ENCODE assay signal across 19 cellular contexts in the genomic region with DNA sequence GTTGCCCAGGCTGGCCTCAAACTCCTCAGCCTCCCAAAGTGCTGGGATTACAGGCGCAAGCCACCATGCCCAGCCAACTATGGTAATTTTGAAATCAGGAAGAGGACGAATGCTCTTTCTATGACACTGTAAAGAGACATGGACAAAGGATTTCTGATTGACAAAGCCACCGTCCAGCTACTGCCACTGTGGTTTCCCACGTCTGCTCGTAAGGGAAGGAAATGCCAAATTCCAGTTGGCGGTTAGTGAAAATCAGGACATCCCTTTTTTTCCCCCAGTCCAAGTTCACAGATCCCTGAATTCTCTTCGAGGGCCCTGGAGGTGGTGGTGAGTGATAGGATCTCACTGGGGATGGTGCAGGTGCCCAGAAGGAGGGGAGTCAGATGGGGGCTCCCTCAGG.
"Had no signal": no experiment of that assay in that cellular context is flagged by ENCODE, and none has a peak within 500 bp of the region (broad histone marks: within the 10 kb centered on the region; RNA-seq: fewer than 3 reads in every experiment).

No MANE protein-coding gene starts in this region.

- H3K27me3 ChIP-seq: brain microvascular endothelial cell had no signal

- H3K9me3 ChIP-seq: neutrophil, SK-N-SH, spleen had no signal

- H3K9ac ChIP-seq: SK-N-SH had no signal

- H3K36me3 ChIP-seq: brain microvascular endothelial cell, neutrophil, spleen had no signal

- ATAC-seq: activated CD4-positive, CD25-positive, alpha-beta regulatory T cell treated with anti-CD3 and anti-CD28 coated beads, Interleukin-2, amount 50 U/mL, for 24 hours; activated naive CD8-positive, alpha-beta T cell treated with anti-CD3 and anti-CD28 coated beads, Interleukin-2, amount 50 U/mL, for 24 hours; activated T-cell treated with anti-CD3 and anti-CD28 coated beads, Interleukin-2, amount 50 U/mL, for 4 hours; left cardiac atrium; stimulated activated naive B cell treated with anti-CD40 and anti-IgM and Interleukin-4, amounts not matched to agents 10 μg/mL and 1 μg/mL and 100 μg/mL, for 72 hours; T-cell had no signal

- H3K4me3 ChIP-seq: spleen had no signal

- H3K27ac ChIP-seq: brain microvascular endothelial cell, neutrophil, spleen had no signal

- DNase-seq: activated CD4-positive, alpha-beta T cell treated with anti-CD3 and anti-CD28 coated beads, Interleukin-2, amount 10 ng/mL, durations not matched to agents 7 days and 5 days; activated CD8-positive, alpha-beta memory T cell treated with anti-CD3 and anti-CD28 coated beads, Interleukin-2, amount 50 U/mL, for 4 hours; activated naive CD4-positive, alpha-beta T cell treated with anti-CD3 and anti-CD28 coated beads for 36 hours; activated naive CD8-positive, alpha-beta T cell treated with anti-CD3 and anti-CD28 coated beads, Interleukin-2, amount 50 U/mL, for 24 hours; activated T-cell treated with anti-CD3 and anti-CD28 coated beads, Interleukin-2, amount 50 U/mL, for 4 hours; anterior cingulate cortex; brain microvascular endothelial cell; cortex of kidney; effector CD8-positive, alpha-beta T cell; hippocampal formation; left cardiac atrium; posterior cingulate gyrus; SK-N-SH; spleen; stimulated activated naive B cell treated with anti-CD40 and anti-IgM and Interleukin-4, amounts not matched to agents 10 μg/mL and 1 μg/mL and 100 μg/mL, for 72 hours; T-cell; T-helper 9 cell had no signal

- H3K4me2 ChIP-seq: SK-N-SH had no signal
